1 cellular context compared by ENCODE assay signal in the genomic region with DNA sequence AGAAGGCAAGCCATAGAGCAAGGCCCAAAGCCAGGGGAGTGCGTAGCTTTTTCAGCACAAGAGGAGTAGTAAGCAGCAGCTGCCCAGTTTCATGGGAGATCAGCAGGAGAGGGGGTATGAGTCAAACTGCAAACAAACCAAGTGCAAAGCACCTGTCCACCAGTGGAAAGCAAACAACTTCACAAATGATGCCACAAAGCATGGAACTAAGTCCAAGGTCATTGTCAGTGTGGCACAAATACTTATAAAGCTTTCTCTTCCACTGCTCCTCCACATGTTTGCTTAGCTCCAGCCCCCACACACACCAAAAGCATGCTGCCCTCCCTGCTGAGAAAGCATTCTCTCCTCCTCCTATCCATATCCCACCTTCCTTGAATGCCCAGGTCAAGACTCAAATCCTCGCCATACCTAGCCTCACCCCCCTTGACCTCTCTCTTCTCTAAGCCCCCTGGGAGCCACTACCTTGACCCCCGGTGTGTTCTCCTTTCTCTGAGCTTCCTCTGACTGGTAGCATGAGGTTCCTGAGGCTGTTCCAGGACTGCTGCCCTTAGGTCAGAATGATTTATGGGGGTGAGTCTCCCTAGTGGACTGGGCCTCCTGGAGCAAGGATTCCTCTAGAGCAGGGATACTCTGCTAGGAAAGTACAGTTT.
TF ChIP-seq lines count a peak whose summit lies in the region.

No MANE protein-coding gene starts in this region.

TF ChIP-seq in HepG2, 621 proteins besides CTCF, POLR2A, EP300 and RAD21 (continued from another document and continues in another):
- TF ChIP-seq, protein P1, sequence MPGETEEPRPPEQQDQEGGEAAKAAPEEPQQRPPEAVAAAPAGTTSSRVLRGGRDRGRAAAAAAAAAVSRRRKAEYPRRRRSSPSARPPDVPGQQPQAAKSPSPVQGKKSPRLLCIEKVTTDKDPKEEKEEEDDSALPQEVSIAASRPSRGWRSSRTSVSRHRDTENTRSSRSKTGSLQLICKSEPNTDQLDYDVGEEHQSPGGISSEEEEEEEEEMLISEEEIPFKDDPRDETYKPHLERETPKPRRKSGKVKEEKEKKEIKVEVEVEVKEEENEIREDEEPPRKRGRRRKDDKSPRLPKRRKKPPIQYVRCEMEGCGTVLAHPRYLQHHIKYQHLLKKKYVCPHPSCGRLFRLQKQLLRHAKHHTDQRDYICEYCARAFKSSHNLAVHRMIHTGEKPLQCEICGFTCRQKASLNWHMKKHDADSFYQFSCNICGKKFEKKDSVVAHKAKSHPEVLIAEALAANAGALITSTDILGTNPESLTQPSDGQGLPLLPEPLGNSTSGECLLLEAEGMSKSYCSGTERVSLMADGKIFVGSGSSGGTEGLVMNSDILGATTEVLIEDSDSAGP (CRISPR knock-in tag; IDR thresholded peaks at IDR 0.05; ENCODE audit: borderline replicate concordance): peak; percentile 66; the same call in 1 of the 2 replicates
- TF ChIP-seq, protein P2, sequence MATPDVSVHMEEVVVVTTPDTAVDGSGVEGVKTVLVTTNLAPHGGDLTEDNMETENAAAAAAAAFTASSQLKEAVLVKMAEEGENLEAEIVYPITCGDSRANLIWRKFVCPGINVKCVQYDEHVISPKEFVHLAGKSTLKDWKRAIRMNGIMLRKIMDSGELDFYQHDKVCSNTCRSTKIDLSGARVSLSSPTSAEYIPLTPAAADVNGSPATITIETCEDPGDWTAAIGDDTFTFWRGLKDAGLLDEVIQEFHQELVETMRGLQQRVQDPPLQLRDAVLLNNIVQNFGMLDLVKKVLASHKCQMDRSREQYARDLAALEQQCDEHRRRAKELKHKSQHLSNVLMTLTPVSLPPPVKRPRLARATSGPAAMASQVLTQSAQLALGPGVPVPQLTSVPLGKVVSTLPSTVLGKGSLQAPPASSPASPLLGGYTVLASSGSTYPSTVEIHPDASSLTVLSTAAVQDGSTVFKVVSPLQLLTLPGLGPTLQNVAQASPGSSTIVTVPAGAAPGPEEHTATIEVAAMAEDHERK (CRISPR knock-in tag; IDR thresholded peaks at IDR 0.05; ENCODE audit: low read depth): no peak
- peak; percentile 81; the same call in 1 of the 2 replicates for TF ChIP-seq ZNF703 (CRISPR knock-in tag; IDR thresholded peaks at IDR 0.05; ENCODE audit: borderline replicate concordance)
- TF ChIP-seq FLYWCH1 (CRISPR knock-in tag; IDR thresholded peaks at IDR 0.05): no peak
- no peak for TF ChIP-seq TOPORS (CRISPR knock-in tag; IDR thresholded peaks at IDR 0.05)
- TF ChIP-seq ISX (CRISPR knock-in tag; conservative IDR thresholded peaks at IDR 0.05): no peak
- TF ChIP-seq, protein P3, sequence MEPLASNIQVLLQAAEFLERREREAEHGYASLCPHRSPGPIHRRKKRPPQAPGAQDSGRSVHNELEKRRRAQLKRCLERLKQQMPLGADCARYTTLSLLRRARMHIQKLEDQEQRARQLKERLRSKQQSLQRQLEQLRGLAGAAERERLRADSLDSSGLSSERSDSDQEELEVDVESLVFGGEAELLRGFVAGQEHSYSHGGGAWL (CRISPR knock-in tag; IDR thresholded peaks at IDR 0.05): no peak
- no peak for TF ChIP-seq MBD4 (IDR thresholded peaks at IDR 0.05; ENCODE audit: borderline replicate concordance, low read length)
- TF ChIP-seq ZNF615 (CRISPR knock-in tag; IDR thresholded peaks at IDR 0.05; ENCODE audit: borderline replicate concordance): no peak
- TF ChIP-seq HNRNPK (IDR thresholded peaks at IDR 0.05; ENCODE audit: low read depth, low read length, poor library complexity, severe bottlenecking): no peak
- TF ChIP-seq HOXA9 (CRISPR knock-in tag; IDR thresholded peaks at IDR 0.05; ENCODE audit: borderline replicate concordance): no peak
- no peak for TF ChIP-seq PAX8 (CRISPR knock-in tag; IDR thresholded peaks at IDR 0.05; ENCODE audit: borderline replicate concordance)
- TF ChIP-seq ZSCAN31 (CRISPR knock-in tag; IDR thresholded peaks at IDR 0.05; ENCODE audit: low read depth): 0 out of 2 replicates have a peak, but pooled peaks have one; percentile 19
- no peak for TF ChIP-seq KDM5B (CRISPR knock-in tag; IDR thresholded peaks at IDR 0.05; ENCODE audit: borderline replicate concordance)
- no peak for TF ChIP-seq HES4 (CRISPR knock-in tag; IDR thresholded peaks at IDR 0.05; ENCODE audit: borderline replicate concordance)
- TF ChIP-seq ZNF83 (CRISPR knock-in tag; IDR thresholded peaks at IDR 0.05; ENCODE audit: borderline replicate concordance): no peak
- TF ChIP-seq ZBTB7B (CRISPR knock-in tag; IDR thresholded peaks at IDR 0.05): peak; percentile 91
- TF ChIP-seq, protein P4, sequence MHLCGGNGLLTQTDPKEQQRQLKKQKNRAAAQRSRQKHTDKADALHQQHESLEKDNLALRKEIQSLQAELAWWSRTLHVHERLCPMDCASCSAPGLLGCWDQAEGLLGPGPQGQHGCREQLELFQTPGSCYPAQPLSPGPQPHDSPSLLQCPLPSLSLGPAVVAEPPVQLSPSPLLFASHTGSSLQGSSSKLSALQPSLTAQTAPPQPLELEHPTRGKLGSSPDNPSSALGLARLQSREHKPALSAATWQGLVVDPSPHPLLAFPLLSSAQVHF (CRISPR knock-in tag; IDR thresholded peaks at IDR 0.05): no peak
- TF ChIP-seq PITX1 (CRISPR knock-in tag; IDR thresholded peaks at IDR 0.05): peak; percentile 97
- no peak for TF ChIP-seq JDP2 (CRISPR knock-in tag; IDR thresholded peaks at IDR 0.05; ENCODE audit: borderline replicate concordance)
- TF ChIP-seq ZNF558 (CRISPR knock-in tag; IDR thresholded peaks at IDR 0.05; ENCODE audit: borderline replicate concordance): no peak; the same call in 1 of the 2 replicates
- peak; percentile 41; the same call in 1 of the 2 replicates for TF ChIP-seq NFYC (CRISPR knock-in tag; IDR thresholded peaks at IDR 0.05)
- TF ChIP-seq, protein P5, sequence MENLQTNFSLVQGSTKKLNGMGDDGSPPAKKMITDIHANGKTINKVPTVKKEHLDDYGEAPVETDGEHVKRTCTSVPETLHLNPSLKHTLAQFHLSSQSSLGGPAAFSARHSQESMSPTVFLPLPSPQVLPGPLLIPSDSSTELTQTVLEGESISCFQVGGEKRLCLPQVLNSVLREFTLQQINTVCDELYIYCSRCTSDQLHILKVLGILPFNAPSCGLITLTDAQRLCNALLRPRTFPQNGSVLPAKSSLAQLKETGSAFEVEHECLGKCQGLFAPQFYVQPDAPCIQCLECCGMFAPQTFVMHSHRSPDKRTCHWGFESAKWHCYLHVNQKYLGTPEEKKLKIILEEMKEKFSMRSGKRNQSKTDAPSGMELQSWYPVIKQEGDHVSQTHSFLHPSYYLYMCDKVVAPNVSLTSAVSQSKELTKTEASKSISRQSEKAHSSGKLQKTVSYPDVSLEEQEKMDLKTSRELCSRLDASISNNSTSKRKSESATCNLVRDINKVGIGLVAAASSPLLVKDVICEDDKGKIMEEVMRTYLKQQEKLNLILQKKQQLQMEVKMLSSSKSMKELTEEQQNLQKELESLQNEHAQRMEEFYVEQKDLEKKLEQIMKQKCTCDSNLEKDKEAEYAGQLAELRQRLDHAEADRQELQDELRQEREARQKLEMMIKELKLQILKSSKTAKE (CRISPR knock-in tag; IDR thresholded peaks at IDR 0.05; ENCODE audit: borderline replicate concordance): peak; percentile 92
- TF ChIP-seq, protein P6, sequence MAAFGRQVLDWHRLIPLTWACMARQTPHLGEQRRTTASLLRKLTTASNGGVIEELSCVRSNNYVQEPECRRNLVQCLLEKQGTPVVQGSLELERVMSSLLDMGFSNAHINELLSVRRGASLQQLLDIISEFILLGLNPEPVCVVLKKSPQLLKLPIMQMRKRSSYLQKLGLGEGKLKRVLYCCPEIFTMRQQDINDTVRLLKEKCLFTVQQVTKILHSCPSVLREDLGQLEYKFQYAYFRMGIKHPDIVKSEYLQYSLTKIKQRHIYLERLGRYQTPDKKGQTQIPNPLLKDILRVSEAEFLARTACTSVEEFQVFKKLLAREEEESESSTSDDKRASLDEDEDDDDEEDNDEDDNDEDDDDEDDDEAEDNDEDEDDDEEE (CRISPR knock-in tag; IDR thresholded peaks at IDR 0.05): no peak
- TF ChIP-seq ZNF253 (CRISPR knock-in tag; IDR thresholded peaks at IDR 0.05; ENCODE audit: borderline replicate concordance): 0 out of 2 replicates have a peak, but pooled peaks have one; percentile 51
- TF ChIP-seq, protein P7, sequence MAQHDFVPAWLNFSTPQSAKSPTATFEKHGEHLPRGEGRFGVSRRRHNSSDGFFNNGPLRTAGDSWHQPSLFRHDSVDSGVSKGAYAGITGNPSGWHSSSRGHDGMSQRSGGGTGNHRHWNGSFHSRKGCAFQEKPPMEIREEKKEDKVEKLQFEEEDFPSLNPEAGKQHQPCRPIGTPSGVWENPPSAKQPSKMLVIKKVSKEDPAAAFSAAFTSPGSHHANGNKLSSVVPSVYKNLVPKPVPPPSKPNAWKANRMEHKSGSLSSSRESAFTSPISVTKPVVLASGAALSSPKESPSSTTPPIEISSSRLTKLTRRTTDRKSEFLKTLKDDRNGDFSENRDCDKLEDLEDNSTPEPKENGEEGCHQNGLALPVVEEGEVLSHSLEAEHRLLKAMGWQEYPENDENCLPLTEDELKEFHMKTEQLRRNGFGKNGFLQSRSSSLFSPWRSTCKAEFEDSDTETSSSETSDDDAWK (CRISPR knock-in tag; IDR thresholded peaks at IDR 0.05): no peak
- TF ChIP-seq ZNF501 (CRISPR knock-in tag; IDR thresholded peaks at IDR 0.05): peak; percentile 37
- TF ChIP-seq ZNF607 (CRISPR knock-in tag; IDR thresholded peaks at IDR 0.05; ENCODE audit: borderline replicate concordance): peak; percentile 44
- peak; percentile 77 for TF ChIP-seq ASH2L (IDR thresholded peaks at IDR 0.05; ENCODE audit: insufficient read length, low read depth, low read length)
- peak; percentile 90 for TF ChIP-seq KDM6A (CRISPR knock-in tag; IDR thresholded peaks at IDR 0.05; ENCODE audit: low read depth)
- peak; percentile 72; the same call in 1 of the 2 replicates for TF ChIP-seq ETV6 (CRISPR knock-in tag; conservative IDR thresholded peaks at IDR 0.05)
- TF ChIP-seq, protein P8, sequence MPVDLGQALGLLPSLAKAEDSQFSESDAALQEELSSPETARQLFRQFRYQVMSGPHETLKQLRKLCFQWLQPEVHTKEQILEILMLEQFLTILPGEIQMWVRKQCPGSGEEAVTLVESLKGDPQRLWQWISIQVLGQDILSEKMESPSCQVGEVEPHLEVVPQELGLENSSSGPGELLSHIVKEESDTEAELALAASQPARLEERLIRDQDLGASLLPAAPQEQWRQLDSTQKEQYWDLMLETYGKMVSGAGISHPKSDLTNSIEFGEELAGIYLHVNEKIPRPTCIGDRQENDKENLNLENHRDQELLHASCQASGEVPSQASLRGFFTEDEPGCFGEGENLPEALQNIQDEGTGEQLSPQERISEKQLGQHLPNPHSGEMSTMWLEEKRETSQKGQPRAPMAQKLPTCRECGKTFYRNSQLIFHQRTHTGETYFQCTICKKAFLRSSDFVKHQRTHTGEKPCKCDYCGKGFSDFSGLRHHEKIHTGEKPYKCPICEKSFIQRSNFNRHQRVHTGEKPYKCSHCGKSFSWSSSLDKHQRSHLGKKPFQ (CRISPR knock-in tag; IDR thresholded peaks at IDR 0.05; ENCODE audit: insufficient replicate concordance): no peak
- TF ChIP-seq ZNF496 (CRISPR knock-in tag; IDR thresholded peaks at IDR 0.05; ENCODE audit: insufficient replicate concordance): no peak
- no peak for TF ChIP-seq ZNF138 (CRISPR knock-in tag; IDR thresholded peaks at IDR 0.05; ENCODE audit: low read depth)
- no peak for TF ChIP-seq NPAS2 (CRISPR knock-in tag; IDR thresholded peaks at IDR 0.05; ENCODE audit: borderline replicate concordance)
- TF ChIP-seq, protein P9, sequence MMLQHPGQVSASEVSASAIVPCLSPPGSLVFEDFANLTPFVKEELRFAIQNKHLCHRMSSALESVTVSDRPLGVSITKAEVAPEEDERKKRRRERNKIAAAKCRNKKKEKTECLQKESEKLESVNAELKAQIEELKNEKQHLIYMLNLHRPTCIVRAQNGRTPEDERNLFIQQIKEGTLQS (CRISPR knock-in tag; IDR thresholded peaks at IDR 0.05): peak; percentile 98
- no peak for TF ChIP-seq AGO2 (optimal IDR thresholded peaks at IDR 0.05; ENCODE audit: low read depth, low read length)
- TF ChIP-seq ZNF766 (CRISPR knock-in tag; IDR thresholded peaks at IDR 0.05; ENCODE audit: borderline replicate concordance): peak; percentile 25; the same call in 1 of the 2 replicates
- peak; percentile 87 for TF ChIP-seq MED1 (CRISPR knock-in tag; IDR thresholded peaks at IDR 0.05)
- no peak for TF ChIP-seq GATA4 (IDR thresholded peaks at IDR 0.05; ENCODE audit: borderline replicate concordance, low read depth)
- TF ChIP-seq POGZ (CRISPR knock-in tag; IDR thresholded peaks at IDR 0.05): peak; percentile 74; the same call in 1 of the 2 replicates
- TF ChIP-seq ZNF274 (CRISPR knock-in tag; IDR thresholded peaks at IDR 0.05): no peak
- no peak for TF ChIP-seq ZNF235 (CRISPR knock-in tag; IDR thresholded peaks at IDR 0.05; ENCODE audit: borderline replicate concordance)
- no peak for TF ChIP-seq ZSCAN25 (CRISPR knock-in tag; IDR thresholded peaks at IDR 0.05)
- TF ChIP-seq, protein P10, sequence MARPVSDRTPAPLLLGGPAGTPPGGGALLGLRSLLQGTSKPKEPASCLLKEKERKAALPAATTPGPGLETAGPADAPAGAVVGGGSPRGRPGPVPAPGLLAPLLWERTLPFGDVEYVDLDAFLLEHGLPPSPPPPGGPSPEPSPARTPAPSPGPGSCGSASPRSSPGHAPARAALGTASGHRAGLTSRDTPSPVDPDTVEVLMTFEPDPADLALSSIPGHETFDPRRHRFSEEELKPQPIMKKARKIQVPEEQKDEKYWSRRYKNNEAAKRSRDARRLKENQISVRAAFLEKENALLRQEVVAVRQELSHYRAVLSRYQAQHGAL (CRISPR knock-in tag; IDR thresholded peaks at IDR 0.05; ENCODE audit: not compliant biosample characterization): no peak
- TF ChIP-seq ZIK1 (CRISPR knock-in tag; IDR thresholded peaks at IDR 0.05; ENCODE audit: borderline replicate concordance, low read depth): no peak; the same call in 1 of the 2 replicates
- no peak for TF ChIP-seq HNRNPLL (IDR thresholded peaks at IDR 0.05; ENCODE audit: low read depth, low read length, poor library complexity, severe bottlenecking)
- TF ChIP-seq SCMH1 (CRISPR knock-in tag; IDR thresholded peaks at IDR 0.05; ENCODE audit: borderline replicate concordance): no peak
- TF ChIP-seq, protein P11, sequence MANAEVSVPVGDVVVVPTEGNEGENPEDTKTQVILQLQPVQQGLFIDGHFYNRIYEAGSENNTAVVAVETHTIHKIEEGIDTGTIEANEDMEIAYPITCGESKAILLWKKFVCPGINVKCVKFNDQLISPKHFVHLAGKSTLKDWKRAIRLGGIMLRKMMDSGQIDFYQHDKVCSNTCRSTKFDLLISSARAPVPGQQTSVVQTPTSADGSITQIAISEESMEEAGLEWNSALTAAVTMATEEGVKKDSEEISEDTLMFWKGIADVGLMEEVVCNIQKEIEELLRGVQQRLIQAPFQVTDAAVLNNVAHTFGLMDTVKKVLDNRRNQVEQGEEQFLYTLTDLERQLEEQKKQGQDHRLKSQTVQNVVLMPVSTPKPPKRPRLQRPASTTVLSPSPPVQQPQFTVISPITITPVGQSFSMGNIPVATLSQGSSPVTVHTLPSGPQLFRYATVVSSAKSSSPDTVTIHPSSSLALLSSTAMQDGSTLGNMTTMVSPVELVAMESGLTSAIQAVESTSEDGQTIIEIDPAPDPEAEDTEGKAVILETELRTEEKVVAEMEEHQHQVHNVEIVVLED (CRISPR knock-in tag; IDR thresholded peaks at IDR 0.05; ENCODE audit: borderline replicate concordance): peak; percentile 36; the same call in 1 of the 2 replicates
- no peak; the same call in 1 of the 2 replicates for TF ChIP-seq NCOA1 (CRISPR knock-in tag; IDR thresholded peaks at IDR 0.05)
- TF ChIP-seq HMGA1 (CRISPR knock-in tag; conservative IDR thresholded peaks at IDR 0.05): no peak
- TF ChIP-seq CREM (IDR thresholded peaks at IDR 0.05): peak; percentile 82
- no peak for TF ChIP-seq CREM (CRISPR knock-in tag; IDR thresholded peaks at IDR 0.05)
